3 cellular contexts compared by ENCODE assay signal in genomic region chr18:12838178-12838634, GRCh38.
TF ChIP-seq lines count a peak whose summit lies in the region.

No MANE protein-coding gene starts in this region.

TF ChIP-seq in A549, 52 proteins besides CTCF, POLR2A, EP300 and RAD21:
- peak; percentile 79; the same call in 2 of the 3 replicates for TF ChIP-seq BCL3 (IDR thresholded peaks at IDR 0.05)
- no peak for TF ChIP-seq FOSL2 (IDR thresholded peaks at IDR 0.05)
- TF ChIP-seq FOSL2 (CRISPR knock-in tag; IDR thresholded peaks at IDR 0.05) = peak; percentile 69
- TF ChIP-seq HES2 (IDR thresholded peaks at IDR 0.05) = peak; percentile 54; the same call in 1 of the 2 replicates
- TF ChIP-seq MYC (IDR thresholded peaks at IDR 0.05; ENCODE audit: borderline replicate concordance, low read length) = peak; percentile 88
- no peak for TF ChIP-seq RARB (CRISPR knock-in tag; IDR thresholded peaks at IDR 0.05)
- peak; percentile 76 for TF ChIP-seq MAX (IDR thresholded peaks at IDR 0.05)
- no peak for TF ChIP-seq TP53 (CRISPR knock-in tag; IDR thresholded peaks at IDR 0.05)
- peak; percentile 96 for TF ChIP-seq CEBPB (IDR thresholded peaks at IDR 0.05)
- TF ChIP-seq JUN (IDR thresholded peaks at IDR 0.05) = peak; percentile 37 to 73; a peak in 3 of 5 replicates

TF ChIP-seq in GM23338, 12 proteins besides CTCF, POLR2A, EP300 and RAD21 (continues in another document):
- TF ChIP-seq REST (IDR thresholded peaks at IDR 0.05; ENCODE audit: unreplicated experiment) = no peak
- no peak for TF ChIP-seq ZNF331 (CRISPR knock-in tag; IDR thresholded peaks at IDR 0.05; ENCODE audit: low read depth)
- no peak for TF ChIP-seq STAT1 (IDR thresholded peaks at IDR 0.05; ENCODE audit: unreplicated experiment)
- no peak for TF ChIP-seq EZH2 (IDR thresholded peaks at IDR 0.05; ENCODE audit: low read depth, unreplicated experiment)
- no peak for TF ChIP-seq ETS1 (IDR thresholded peaks at IDR 0.05)
- TF ChIP-seq POLR2AphosphoS5 (IDR thresholded peaks at IDR 0.05; ENCODE audit: low read depth) = no peak
- no peak for TF ChIP-seq ZNF462 (CRISPR knock-in tag; IDR thresholded peaks at IDR 0.05)
- TF ChIP-seq CREB1 (CRISPR knock-in tag; IDR thresholded peaks at IDR 0.05; ENCODE audit: low read depth) = no peak
- no peak for TF ChIP-seq EZH2phosphoT487 (IDR thresholded peaks at IDR 0.05; ENCODE audit: unreplicated experiment)

TF ChIP-seq in H1, 55 proteins besides CTCF, POLR2A, EP300 and RAD21:
- TF ChIP-seq CEBPB (IDR thresholded peaks at IDR 0.05; ENCODE audit: low read depth, low read length) (peak; percentile 80), MAX (IDR thresholded peaks at IDR 0.05) (no peak), CREB1 (IDR thresholded peaks at IDR 0.05) (no peak)
